ENCODE assay signal across 10 cellular contexts in the genomic region with DNA sequence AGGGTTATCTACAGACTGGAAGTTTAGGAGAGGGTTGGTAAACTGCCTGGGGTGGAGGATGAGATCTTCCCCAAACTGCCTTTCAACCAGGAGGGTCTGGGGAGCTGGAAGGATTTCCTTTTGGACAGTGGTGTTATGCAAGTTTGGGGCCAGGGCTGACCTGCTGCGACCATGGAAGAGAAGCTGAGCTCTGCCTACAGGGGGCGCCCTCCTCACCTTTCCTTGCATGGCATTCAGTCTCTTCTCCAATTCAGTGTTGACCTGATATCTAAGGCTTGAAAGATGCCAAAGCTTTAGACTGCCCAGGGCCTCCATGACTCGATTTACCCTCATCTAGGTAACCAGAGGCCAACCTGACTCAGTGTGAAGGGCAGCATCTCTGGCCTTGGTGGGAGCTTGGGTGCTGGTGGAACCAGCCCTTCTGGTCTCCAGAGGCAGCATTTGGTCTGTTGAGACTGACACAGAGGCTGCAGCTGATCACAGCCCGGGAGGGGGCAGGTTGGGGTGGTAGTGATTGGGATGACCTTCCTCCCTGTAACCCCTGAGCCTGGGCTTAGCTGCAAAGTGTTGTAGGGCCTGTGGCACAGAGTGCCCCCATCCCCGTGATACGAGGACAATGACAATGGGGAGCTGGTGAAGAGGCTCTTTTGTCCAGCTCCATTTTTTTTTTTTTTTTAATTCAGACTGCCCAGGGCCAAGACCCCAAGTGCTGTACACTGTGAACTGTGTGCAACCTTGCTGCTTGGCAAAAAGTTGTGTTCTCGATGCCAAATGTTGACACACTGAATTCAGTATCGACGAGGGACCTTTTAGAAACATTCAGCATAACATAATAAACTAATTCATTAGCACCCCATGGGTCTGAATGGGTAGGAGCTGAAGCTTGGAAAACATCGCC.
DNase-seq lines count a peak whose midpoint lies in the region; ATAC-seq and TF ChIP-seq lines count a peak whose summit lies in the region.
"Had no signal": no experiment of that assay in that cellular context is flagged by ENCODE, and none has a peak within 500 bp of the region (broad histone marks: within the 10 kb centered on the region; RNA-seq: fewer than 3 reads in every experiment).

No MANE protein-coding gene starts in this region.

- H3F3A ChIP-seq in SK-N-SH (replicated peaks; ENCODE audit: insufficient read depth), result no peaks in the 10 kb centered on the region

- H4K20me1 ChIP-seq in SK-N-SH (ENCODE audit: insufficient read depth), result no peaks in the 10 kb centered on the region

- peaks cover 0 to 29% of the 10 kb centered on the region in 2 experiments; a peak in 2 of 4 replicates for H3K4me1 ChIP-seq in SK-N-SH (ENCODE audit: control insufficient read depth in 1 of 2, insufficient read depth in 2 of 2, low read depth in 1 of 2, low read length in 1 of 2)

- no peak for ATAC-seq in SK-N-SH treated with all-trans-retinoic acid at 6 μM for 48 hours
- ATAC-seq in HG02588 (IDR thresholded peaks at IDR 0.05; ENCODE audit: unreplicated experiment), result no peak
- no peak for ATAC-seq in GM21390 (IDR thresholded peaks at IDR 0.05; ENCODE audit: unreplicated experiment)
- ATAC-seq: naive thymus-derived CD4-positive, alpha-beta T cell had no signal

- 6% methylated on average over 10 of the region's 10 CpGs for WGBS in SK-N-SH (ENCODE audit: low lambda C conversion rate)

- H3K27ac ChIP-seq in SK-N-SH (ENCODE audit: low read depth in 2 of 2, low read length in 1 of 2), result peak overlapping the region in 1 of 2 experiments; percentile 83; a peak in 2 of 4 replicates

- H3K4me3 ChIP-seq in SK-N-SH (ENCODE audit: low read depth in 2 of 2, low read length in 1 of 2) (no peak overlapping the region), astrocyte of the spinal cord (ENCODE audit: low read depth, low read length) (no peak overlapping the region), retinal pigment epithelial cell (ENCODE audit: low read length) (no peak overlapping the region)

- no peaks in the 10 kb centered on the region for H3K9me2 ChIP-seq in SK-N-SH

- H3K9ac ChIP-seq in SK-N-SH, result no peak overlapping the region

- H3K4me2 ChIP-seq in SK-N-SH, result no peak overlapping the region

- peak; percentile 23 for TF ChIP-seq CTCF in SK-N-SH (IDR thresholded peaks at IDR 0.05)
- peak; percentile 49 for TF ChIP-seq CTCF in LNCAP (IDR thresholded peaks at IDR 0.05)
- TF ChIP-seq CTCF in astrocyte of the spinal cord (IDR thresholded peaks at IDR 0.05; ENCODE audit: low read depth, low read length), result peak; percentile 17
- peak; percentile 2 for TF ChIP-seq CTCF in retinal pigment epithelial cell (conservative IDR thresholded peaks at IDR 0.05; ENCODE audit: low read depth, low read length)

- peak; percentile 46 for DNase-seq in SK-N-SH
- DNase-seq in astrocyte of the spinal cord (ENCODE audit: low read depth, low spot score), result no peak
- DNase-seq in retinal pigment epithelial cell (ENCODE audit: low read depth), result no peak
- no peak for DNase-seq in NCI-H226
- DNase-seq: naive thymus-derived CD4-positive, alpha-beta T cell; stimulated activated naive CD4-positive, alpha-beta T cell treated with Interleukin-2 at 50 U/mL for 16 hours had no signal

- no peak overlapping the region for H2AFZ ChIP-seq in SK-N-SH (ENCODE audit: low read depth)

- in situ Hi-C loops in astrocyte of the spinal cord (cut with HindIII; ENCODE audit: low sequenced_read_pairs), result no loop called here

- H3K79me2 ChIP-seq in SK-N-SH (ENCODE audit: insufficient read depth), result no peaks in the 10 kb centered on the region

- peak; percentile 24 for TF ChIP-seq RAD21 in SK-N-SH (IDR thresholded peaks at IDR 0.05; ENCODE audit: low read length)

- CTCF ChIA-PET in SK-N-SH (lab: Yijun Ruan, JAX), result interaction anchor here (0.6 to 3.4 kb wide), 44 partner anchors 10 to 570 kb away, joined by 3 to 42 read pairs (median 4); no protein-coding TSS in a partner anchor

- H3K36me3 ChIP-seq in SK-N-SH (replicated peaks in 1 of 2; ENCODE audit: control insufficient read depth in 1 of 2, insufficient read depth in 2 of 2, low read length in 1 of 2), result no peaks in the 10 kb centered on the region

- TF ChIP-seq EP300 in SK-N-SH (IDR thresholded peaks at IDR 0.05; ENCODE audit: borderline replicate concordance in 1 of 2, low read depth in 1 of 2, low read length in 1 of 2), result no peak

- H3K9me3 ChIP-seq in SK-N-SH, result no peaks in the 10 kb centered on the region

- no peaks in the 10 kb centered on the region for H3K27me3 ChIP-seq in SK-N-SH (ENCODE audit: insufficient read depth)

- POLR2A ChIA-PET in SK-N-SH (lab: Yijun Ruan, JAX), result interaction anchor here (0.6 to 0.9 kb wide), 2 partner anchors 96 to 154 kb away, joined by 3 read pairs; no protein-coding TSS in a partner anchor

TF ChIP-seq in SK-N-SH, 30 proteins besides CTCF, POLR2A, EP300 and RAD21:
- TF ChIP-seq NFIC (IDR thresholded peaks at IDR 0.05; ENCODE audit: borderline replicate concordance) (no peak), RCOR1 (IDR thresholded peaks at IDR 0.05; ENCODE audit: low read length) (0 out of 2 replicates have a peak, but pooled peaks have one; percentile 1), GATA2 (CRISPR knock-in tag; IDR thresholded peaks at IDR 0.05) (no peak)
- TF ChIP-seq, protein P1, sequence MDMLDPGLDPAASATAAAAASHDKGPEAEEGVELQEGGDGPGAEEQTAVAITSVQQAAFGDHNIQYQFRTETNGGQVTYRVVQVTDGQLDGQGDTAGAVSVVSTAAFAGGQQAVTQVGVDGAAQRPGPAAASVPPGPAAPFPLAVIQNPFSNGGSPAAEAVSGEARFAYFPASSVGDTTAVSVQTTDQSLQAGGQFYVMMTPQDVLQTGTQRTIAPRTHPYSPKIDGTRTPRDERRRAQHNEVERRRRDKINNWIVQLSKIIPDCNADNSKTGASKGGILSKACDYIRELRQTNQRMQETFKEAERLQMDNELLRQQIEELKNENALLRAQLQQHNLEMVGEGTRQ (IDR thresholded peaks at IDR 0.05; ENCODE audit: borderline replicate concordance, low read depth, low read length), result no peak

TF ChIP-seq in SK-N-SH treated with all-trans-retinoic acid at 6 μM for 48 hours, 23 proteins besides CTCF, POLR2A, EP300 and RAD21:
- no peak for TF ChIP-seq ISL1 (CRISPR knock-in tag; IDR thresholded peaks at IDR 0.05)
- TF ChIP-seq RARB (CRISPR knock-in tag; IDR thresholded peaks at IDR 0.05), result no peak
- TF ChIP-seq OSR1 (CRISPR knock-in tag; IDR thresholded peaks at IDR 0.05), result no peak
- no peak for TF ChIP-seq SNAI2 (CRISPR knock-in tag; IDR thresholded peaks at IDR 0.05)
